In genomic region chr2:191045141-191045540, GRCh38 we compare ENCODE assay signal across 21 cellular contexts. TPM values are rescaled to one million over a fixed set of nuclear protein-coding genes. Genes with fewer than 3 reads are reported as not detected.
DNase-seq lines count a peak whose midpoint lies in the region; ATAC-seq, FAIRE-seq and TF ChIP-seq lines count a peak whose summit lies in the region.
"Had no signal": no experiment of that assay in that cellular context is flagged by ENCODE, and none has a peak within 500 bp of the region (broad histone marks: within the 10 kb centered on the region; RNA-seq: fewer than 3 reads in every experiment).

No MANE protein-coding gene starts in this region.

- H3K79me2 ChIP-seq in PC-3 (ENCODE audit: low read length) (no peaks in the 10 kb centered on the region), endothelial cell of umbilical vein (ENCODE audit: control insufficient read depth, insufficient read depth, low read length) (no peaks in the 10 kb centered on the region)

- H2AFZ ChIP-seq in PC-3 (ENCODE audit: low read length), result no peak overlapping the region
- no peak overlapping the region for H2AFZ ChIP-seq in endothelial cell of umbilical vein (ENCODE audit: low read depth, low read length)
- H2AFZ ChIP-seq: GM23338 had no signal

- H4K20me1 ChIP-seq in PC-3 (ENCODE audit: low read length), result no peaks in the 10 kb centered on the region
- no peaks in the 10 kb centered on the region for H4K20me1 ChIP-seq in endothelial cell of umbilical vein (replicated peaks; ENCODE audit: control insufficient read depth, extremely low read depth, insufficient read depth, low read length)

- H3K9me3 Mint-ChIP-seq in osteocyte (ENCODE audit: unreplicated experiment), result peaks cover 7% of the 10 kb centered on the region
- H3K9me3 Mint-ChIP-seq: GM23338 had no signal

- TF ChIP-seq CTCF in PC-3 (conservative IDR thresholded peaks at IDR 0.05; ENCODE audit: low read depth, low read length) (no peak), endothelial cell of umbilical vein (IDR thresholded peaks at IDR 0.05; ENCODE audit: extremely low read depth in 1 of 2, insufficient read depth in 1 of 2, low read depth in 1 of 2, low read length in 2 of 2) (no peak), osteocyte (IDR thresholded peaks at IDR 0.05) (no peak)

- no peaks in the 10 kb centered on the region for H3K9me2 ChIP-seq in PC-3 (replicated peaks; ENCODE audit: low read length)

- no peaks in the 10 kb centered on the region for H3K27me3 Mint-ChIP-seq in osteocyte (ENCODE audit: unreplicated experiment)

- no peaks in the 10 kb centered on the region for H3K36me3 ChIP-seq in PC-3 (ENCODE audit: low read depth, low read length)
- H3K36me3 ChIP-seq in endothelial cell of umbilical vein (ENCODE audit: control insufficient read depth in 2 of 2, extremely low read depth in 1 of 2, insufficient read depth in 2 of 2, low read length in 2 of 2), result no peaks in the 10 kb centered on the region

- H3K4me2 ChIP-seq in PC-3 (ENCODE audit: low read length), result no peak overlapping the region
- no peak overlapping the region for H3K4me2 ChIP-seq in endothelial cell of umbilical vein (ENCODE audit: insufficient read depth, low read length)
- H3K4me2 ChIP-seq: GM23338 had no signal

- BruUV-seq in PC-3 (replicated peaks; lab: Mats Ljungman, UMichigan) (no TSS peak), endothelial cell of umbilical vein (replicated peaks; lab: Mats Ljungman, UMichigan) (no TSS peak)

- H3K9me3 ChIP-seq in PC-3 (ENCODE audit: low read length), result no peaks in the 10 kb centered on the region
- H3K9me3 ChIP-seq in endothelial cell of umbilical vein (replicated peaks; ENCODE audit: control insufficient read depth, insufficient read depth, low read length), result peaks cover 2% of the 10 kb centered on the region

- FAIRE-seq in endothelial cell of umbilical vein (lab: Jason Lieb, UNC), result no peak
- FAIRE-seq: G401.6 had no signal

- H3K4me3 ChIP-seq in PC-3 (ENCODE audit: low read length) (no peak overlapping the region), endothelial cell of umbilical vein (replicated peaks in 1 of 3; ENCODE audit: insufficient read depth in 1 of 3, low read depth in 1 of 3, low read length in 3 of 3) (no peak overlapping the region)
- H3K4me3 ChIP-seq: GM23338 had no signal

- CTCF ChIA-PET in PC-3 (lab: Charles Lee), result no interaction called here
- CTCF ChIA-PET in endothelial cell of umbilical vein (lab: Charles Lee), result interaction anchor here (0.7 to 0.8 kb wide), 2 partner anchors 10 to 110 kb away, joined by 3 read pairs; no protein-coding TSS in a partner anchor

- TF ChIP-seq POLR2A in endothelial cell of umbilical vein (IDR thresholded peaks at IDR 0.05; ENCODE audit: low read depth, low read length), result no peak

- H3K9ac ChIP-seq in PC-3 (ENCODE audit: low read length), result no peak overlapping the region
- no peak overlapping the region for H3K9ac ChIP-seq in endothelial cell of umbilical vein (replicated peaks; ENCODE audit: extremely low read depth, insufficient read depth, low read length)

- POLR2A ChIA-PET in PC-3 (lab: Charles Lee; ENCODE audit: unreplicated experiment) (no interaction called here), endothelial cell of umbilical vein (lab: Charles Lee) (no interaction called here)

- no peaks in the 10 kb centered on the region for H3K36me3 Mint-ChIP-seq in osteocyte (ENCODE audit: unreplicated experiment)

- peaks cover 42% of the 10 kb centered on the region for H3K4me1 Mint-ChIP-seq in osteocyte (ENCODE audit: unreplicated experiment)

- dilution Hi-C loops in endothelial cell of umbilical vein (cut with MboI; ENCODE audit: extremely low pct_ligation_motif_present, low sequenced_read_pairs), result no loop called here

- DNase-seq in EH (ENCODE audit: low read depth) (peak; percentile 75), PC-3 (peak; percentile 23), endothelial cell of umbilical vein (ENCODE audit: low read depth, low spot score) (no peak), osteocyte (ENCODE audit: extremely low spot score, unreplicated experiment) (no peak), NCI-H2081 (lab: John Stamatoyannopoulos, UW) (no peak)
- DNase-seq in activated CD4-positive, alpha-beta T cell treated with anti-CD3 and anti-CD28 coated beads for 4 hours, result no peak
- DNase-seq: ACHN, AML-193, DMS79 treated with DMSO at 0.1 percent for 48 hours, NCI-H1417 treated with DMSO at 0.1 percent for 48 hours, NCI-H187 treated with DMSO at 0.1 percent for 48 hours, NCI-H345, NCI-H524 treated with DMSO at 0.1 percent for 48 hours, RPMI8226, SIG-M5 had no signal

- H3K27ac Mint-ChIP-seq in osteocyte (ENCODE audit: unreplicated experiment), result peak overlapping the region; percentile 59
- H3K27ac Mint-ChIP-seq: GM23338 had no signal

- no peaks in the 10 kb centered on the region for H3F3A ChIP-seq in PC-3 (ENCODE audit: low read length, unreplicated experiment)

- intact Hi-C loops in PC-3 (cut with micrococcal nuclease) (no loop called here), endothelial cell of umbilical vein (cut with micrococcal nuclease) (no loop called here)

- H3K27me3 ChIP-seq in PC-3 (ENCODE audit: low read length) (no peaks in the 10 kb centered on the region), endothelial cell of umbilical vein (ENCODE audit: control insufficient read depth in 2 of 2, insufficient read depth in 2 of 2, low read length in 2 of 2) (peaks cover 0 to 4% of the 10 kb centered on the region in 2 experiments)

- no peak overlapping the region for H3K4me3 Mint-ChIP-seq in osteocyte (ENCODE audit: unreplicated experiment)
- H3K4me3 Mint-ChIP-seq: GM23338 had no signal

- ATAC-seq in PC-3, result no peak
- ATAC-seq in HG02981 (IDR thresholded peaks at IDR 0.05; ENCODE audit: unreplicated experiment), result no peak
- no peak for ATAC-seq in HG03439 (IDR thresholded peaks at IDR 0.05; ENCODE audit: unreplicated experiment)
- ATAC-seq: GM23338, HCT116 had no signal

- H3K4me1 ChIP-seq in PC-3 (ENCODE audit: insufficient read depth, low read length), result peaks cover 49% of the 10 kb centered on the region
- H3K4me1 ChIP-seq in endothelial cell of umbilical vein (ENCODE audit: control insufficient read depth, extremely low read depth, insufficient read depth, low read length), result peaks cover 6% of the 10 kb centered on the region

- no peaks in the 10 kb centered on the region for H3K9me1 ChIP-seq in endothelial cell of umbilical vein (replicated peaks; ENCODE audit: control insufficient read depth, extremely low read depth, insufficient read depth, low read length)

- H3K27ac ChIP-seq in PC-3 (ENCODE audit: low read length), result no peak overlapping the region
- H3K27ac ChIP-seq in endothelial cell of umbilical vein (ENCODE audit: insufficient read depth, low read depth, low read length), result no peak overlapping the region
- H3K27ac ChIP-seq: C4-2B had no signal

TF ChIP-seq in endothelial cell of umbilical vein, 7 proteins besides CTCF, POLR2A, EP300 and RAD21:
- no peak for TF ChIP-seq FOS (IDR thresholded peaks at IDR 0.05; ENCODE audit: borderline replicate concordance, insufficient read depth, low read length)
- no peak for TF ChIP-seq POLR2AphosphoS5 (IDR thresholded peaks at IDR 0.05; ENCODE audit: insufficient read depth, low read depth, low read length)
- no peak for TF ChIP-seq EZH2 (IDR thresholded peaks at IDR 0.05; ENCODE audit: borderline replicate concordance, low read depth, low read length, severe bottlenecking)
- TF ChIP-seq GATA2 (IDR thresholded peaks at IDR 0.05; ENCODE audit: insufficient read depth, insufficient read length, low read depth, low read length), result peak; percentile 18
- TF ChIP-seq JUN (IDR thresholded peaks at IDR 0.05; ENCODE audit: borderline replicate concordance, insufficient read depth, insufficient read length, low read depth), result no peak

RNA-seq across cellular contexts. Expression of gene STAT1, which starts 31.2 kb away (rescaled TPM):
- total RNA-seq in PC-3 (2014; rRNA removed) (45.6 and 47.9 TPM in 2 replicates), endothelial cell of umbilical vein (59.2 and 67.6 TPM in 2 replicates), osteocyte (74.0 and 76.5 TPM in 2 replicates)
- 56.1 and 64.2 TPM in 2 replicates for polyA plus RNA-seq in endothelial cell of umbilical vein
- polyA plus RNA-seq in endothelial cell of umbilical vein (2011; cell fraction: cytosol; rRNA removed), result 56.9 and 57.6 TPM in 2 replicates
- 108 and 111 TPM in 2 replicates for polyA plus RNA-seq in endothelial cell of umbilical vein (2011; cell fraction: nucleus; rRNA removed)
- 78.7 and 102 TPM in 2 replicates for polyA plus RNA-seq in endothelial cell of umbilical vein (2012)
- polyA minus RNA-seq in endothelial cell of umbilical vein, result 132 and 160 TPM in 2 replicates
- 25.5 TPM for polyA minus RNA-seq in endothelial cell of umbilical vein (2011; cell fraction: cytosol; rRNA and poly(A)+ RNA removed)
- polyA minus RNA-seq in endothelial cell of umbilical vein (2011; cell fraction: nucleus; rRNA and poly(A)+ RNA removed), result 147 and 163 TPM in 2 replicates

Comparison
In these comparisons a context has a peak if more than half of its experiments do, and no peak if none do; other contexts are left out.
1. DNase-seq: peak in EH (single experiment) and PC-3 (single experiment); none in endothelial cell of umbilical vein (single experiment), osteocyte (single experiment), activated CD4-positive, alpha-beta T cell treated with anti-CD3 and anti-CD28 coated beads for 4 hours (0 of 2) and NCI-H2081 (0 of 2).